Comparison of ENCODE assay signal across 8 cellular contexts in genomic region chr12:109714141-109714912, GRCh38. TPM values are rescaled to one million over a fixed set of nuclear protein-coding genes. Genes with fewer than 3 reads are reported as not detected.
DNase-seq lines count a peak whose midpoint lies in the region; ATAC-seq lines count a peak whose summit lies in the region.

No MANE protein-coding gene starts in this region.

- H3K36me3 Mint-ChIP-seq in T-helper 17 cell (ENCODE audit: low read depth) = no peaks in the 10 kb centered on the region
- H3K36me3 Mint-ChIP-seq in immature natural killer cell = no peaks in the 10 kb centered on the region

- DNase-seq in COLO668 (lab: John Stamatoyannopoulos, UW; ENCODE audit: unreplicated experiment) = peak; percentile 91
- DNase-seq in KG1 (lab: John Stamatoyannopoulos, UW) = peak; percentile 27
- DNase-seq in T-helper 17 cell = peak; percentile 28 to 40 (median 38)
- DNase-seq in astrocyte of the hippocampus (ENCODE audit: low read depth, low spot score) = peak; percentile 78
- peak; percentile 62 for DNase-seq in immature natural killer cell
- DNase-seq in stimulated activated CD4-positive, alpha-beta T cell treated with anti-CD3 and anti-CD28 coated beads, Interleukin-12 subunit alpha, Interleukin-12 subunit beta, amount 100 ng/mL, for 48 hours (ENCODE audit: low read depth in 2 of 3, low spot score in 1 of 3) = peak; percentile 15 to 35 (median 32)
- no peak for DNase-seq in mesenteric fat pad (ENCODE audit: low spot score)

- H3K9me3 ChIP-seq in T-helper 17 cell (ENCODE audit: control insufficient read depth, low read length, poor library complexity, severe bottlenecking) = no peaks in the 10 kb centered on the region

- peak overlapping the region; percentile 78 for H3K4me3 Mint-ChIP-seq in T-helper 17 cell
- H3K4me3 Mint-ChIP-seq in immature natural killer cell = peak overlapping the region; percentile 56 to 78 (median 60)

- no peaks in the 10 kb centered on the region for H3K9me3 Mint-ChIP-seq in immature natural killer cell

- no peaks in the 10 kb centered on the region for H3K4me1 Mint-ChIP-seq in T-helper 17 cell
- H3K4me1 Mint-ChIP-seq in immature natural killer cell = peaks cover 0 to 1% of the 10 kb centered on the region in 2 donors

- ATAC-seq in GM21390 (IDR thresholded peaks at IDR 0.05; ENCODE audit: unreplicated experiment) = peak; percentile 19
- peak; percentile 18 for ATAC-seq in T-helper 17 cell

- H3K27me3 Mint-ChIP-seq in T-helper 17 cell = peaks cover 46% of the 10 kb centered on the region
- H3K27me3 Mint-ChIP-seq in immature natural killer cell (ENCODE audit: low read depth in 3 of 3) = peaks cover 8 to 14% (median 9%) of the 10 kb centered on the region in 3 donors

- H3K27ac Mint-ChIP-seq in T-helper 17 cell = no peak overlapping the region
- no peak overlapping the region for H3K27ac Mint-ChIP-seq in immature natural killer cell

RNA-seq across cellular contexts. Expression of gene FAM222A, which starts 0.7 kb away (rescaled TPM):
- total RNA-seq in T-helper 17 cell (1 to 10 TPM; 1.3 to 2.0 TPM), mesenteric fat pad (2.7 TPM)
- polyA plus RNA-seq in immature natural killer cell = under 1 TPM in 2 of 3 donors, not detected in 1; 0.20 to 0.49 TPM
